In the genomic region with DNA sequence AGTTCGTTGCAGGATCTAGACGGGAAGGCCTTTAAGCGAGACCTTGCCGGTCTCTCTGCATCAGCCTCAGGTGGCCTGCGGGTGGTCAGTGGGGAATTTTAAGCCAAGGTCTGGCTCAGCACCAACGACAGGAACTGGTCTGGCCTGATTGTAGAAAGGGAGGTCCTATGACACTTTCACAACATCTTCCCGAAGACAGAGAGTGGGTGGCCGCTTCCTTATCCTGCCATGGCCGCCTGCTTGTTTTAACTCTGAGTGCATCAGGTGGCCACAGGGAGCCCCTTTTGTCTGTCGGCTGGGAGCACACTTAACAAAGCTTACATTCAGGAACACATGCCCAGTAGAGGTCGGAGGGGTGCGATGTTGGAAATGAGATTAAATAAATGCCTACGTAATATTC, we compare ENCODE assay signal across 1 cellular context.
A peak's percentile ranks its signal among the peaks of the same experiment; 100 is the strongest.
TF ChIP-seq lines count a peak whose summit lies in the region.

No MANE protein-coding gene starts in this region.

TF ChIP-seq in H1, 55 proteins besides CTCF, POLR2A, EP300 and RAD21:
- TF ChIP-seq, protein P1, sequence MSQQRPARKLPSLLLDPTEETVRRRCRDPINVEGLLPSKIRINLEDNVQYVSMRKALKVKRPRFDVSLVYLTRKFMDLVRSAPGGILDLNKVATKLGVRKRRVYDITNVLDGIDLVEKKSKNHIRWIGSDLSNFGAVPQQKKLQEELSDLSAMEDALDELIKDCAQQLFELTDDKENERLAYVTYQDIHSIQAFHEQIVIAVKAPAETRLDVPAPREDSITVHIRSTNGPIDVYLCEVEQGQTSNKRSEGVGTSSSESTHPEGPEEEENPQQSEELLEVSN (IDR thresholded peaks at IDR 0.05), result peak; percentile 45; the same call in 1 of the 2 replicates
- TF ChIP-seq TBP (IDR thresholded peaks at IDR 0.05; ENCODE audit: low read depth, low read length), result no peak
- TF ChIP-seq, protein P2, sequence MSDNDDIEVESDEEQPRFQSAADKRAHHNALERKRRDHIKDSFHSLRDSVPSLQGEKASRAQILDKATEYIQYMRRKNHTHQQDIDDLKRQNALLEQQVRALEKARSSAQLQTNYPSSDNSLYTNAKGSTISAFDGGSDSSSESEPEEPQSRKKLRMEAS (IDR thresholded peaks at IDR 0.05), result 0 out of 2 replicates have a peak, but pooled peaks have one; percentile 15
- no peak for TF ChIP-seq BCL11A (IDR thresholded peaks at IDR 0.05; ENCODE audit: low read depth in 2 of 2, low read length in 2 of 2)
